Comparison of ENCODE assay signal across 15 cellular contexts in genomic region chr3:95629802-95630201, GRCh38.
DNase-seq lines count a peak whose midpoint lies in the region; ATAC-seq and TF ChIP-seq lines count a peak whose summit lies in the region.
"Had no signal": no experiment of that assay in that cellular context is flagged by ENCODE, and none has a peak within 500 bp of the region (broad histone marks: within the 10 kb centered on the region; RNA-seq: fewer than 3 reads in every experiment).

No MANE protein-coding gene starts in this region.

- H4K20me1 ChIP-seq in GM23338 (replicated peaks; ENCODE audit: insufficient read depth): no peaks in the 10 kb centered on the region
- no peaks in the 10 kb centered on the region for H4K20me1 ChIP-seq in neural progenitor cell (ENCODE audit: low read depth)

- H3K27me3 ChIP-seq in GM23338 (ENCODE audit: insufficient read depth) (no peaks in the 10 kb centered on the region), neural progenitor cell (no peaks in the 10 kb centered on the region)

- DNase-seq in GM23338 (ENCODE audit: low spot score) (peak; percentile 49), WTC11 (ENCODE audit: low spot score) (peak; percentile 11), iPS-NIHi11 (ENCODE audit: low spot score) (peak; percentile 17), neural progenitor cell (ENCODE audit: low spot score) (peak; percentile 50)
- DNase-seq: AML-193; Caco-2; CD4-positive, alpha-beta T cell; HCEC 1CT had no signal

- no peak overlapping the region for H3K9ac ChIP-seq in neural progenitor cell

- H3K4me3 Mint-ChIP-seq in GM23338: no peak overlapping the region
- H3K4me3 Mint-ChIP-seq in WTC11: no peak overlapping the region
- no peak overlapping the region for H3K4me3 Mint-ChIP-seq in neural progenitor cell
- H3K4me3 Mint-ChIP-seq: CD4-positive, alpha-beta T cell had no signal

- H3K9me3 Mint-ChIP-seq in GM23338: no peaks in the 10 kb centered on the region
- H3K9me3 Mint-ChIP-seq in WTC11: no peaks in the 10 kb centered on the region
- no peaks in the 10 kb centered on the region for H3K9me3 Mint-ChIP-seq in neural progenitor cell

- POLR2A ChIA-PET in WTC11 (lab: Charles Lee): no interaction called here

- H3K36me3 Mint-ChIP-seq in GM23338 (ENCODE audit: low read depth) (no peaks in the 10 kb centered on the region), WTC11 (no peaks in the 10 kb centered on the region), neural progenitor cell (no peaks in the 10 kb centered on the region)

- ATAC-seq in GM23338: peak; percentile 95
- ATAC-seq in WTC11: peak; percentile 91
- no peak for ATAC-seq in HG03469 (IDR thresholded peaks at IDR 0.05; ENCODE audit: unreplicated experiment)
- ATAC-seq in SK-N-SH treated with all-trans-retinoic acid at 6 μM for 48 hours: no peak
- no peak for ATAC-seq in GM21381 (IDR thresholded peaks at IDR 0.05; ENCODE audit: unreplicated experiment)
- ATAC-seq: A549 had no signal

- H3K4me1 ChIP-seq in GM23338 (ENCODE audit: insufficient read depth) (no peaks in the 10 kb centered on the region), neural progenitor cell (peaks cover 24% of the 10 kb centered on the region)
- H3K4me1 ChIP-seq: A549, Caco-2 had no signal

- no peaks in the 10 kb centered on the region for H3K79me2 ChIP-seq in GM23338 (replicated peaks; ENCODE audit: insufficient read depth)
- H3K79me2 ChIP-seq in neural progenitor cell (ENCODE audit: low read depth): no peaks in the 10 kb centered on the region

- peak overlapping the region; percentile 41; the same call in 1 of the 2 replicates for H3K27ac Mint-ChIP-seq in GM23338
- H3K27ac Mint-ChIP-seq in WTC11: no peak overlapping the region
- H3K27ac Mint-ChIP-seq in neural progenitor cell: no peak overlapping the region
- H3K27ac Mint-ChIP-seq: CD4-positive, alpha-beta T cell had no signal

- no peaks in the 10 kb centered on the region for H3K9me3 ChIP-seq in neural progenitor cell (ENCODE audit: low read depth)
- H3K9me3 ChIP-seq: A549, Caco-2 had no signal

- H3K36me3 ChIP-seq in GM23338 (ENCODE audit: insufficient read depth) (no peaks in the 10 kb centered on the region), neural progenitor cell (no peaks in the 10 kb centered on the region)

- H3K27ac ChIP-seq in GM23338 (ENCODE audit: low read depth): no peak overlapping the region
- H3K27ac ChIP-seq in neural progenitor cell: no peak overlapping the region
- H3K27ac ChIP-seq: 22Rv1, A549, C4-2B, HL-60 had no signal

- H3K4me3 ChIP-seq in GM23338 (no peak overlapping the region), neural progenitor cell (no peak overlapping the region)
- H3K4me3 ChIP-seq: A549 had no signal

- TF ChIP-seq CTCF in GM23338 (conservative IDR thresholded peaks at IDR 0.05; ENCODE audit: low read depth in 2 of 2) (no peak), WTC11 (IDR thresholded peaks at IDR 0.05) (no peak), neural progenitor cell (IDR thresholded peaks at IDR 0.05) (no peak)

- H3F3A ChIP-seq in GM23338 (replicated peaks; ENCODE audit: low read depth) (no peaks in the 10 kb centered on the region), neural progenitor cell (ENCODE audit: low read depth) (no peaks in the 10 kb centered on the region)

- H3K4me1 Mint-ChIP-seq in GM23338: peaks cover 24% of the 10 kb centered on the region; the same call in 2 of the 3 replicates
- H3K4me1 Mint-ChIP-seq in WTC11: peaks cover 39% of the 10 kb centered on the region
- peaks cover 4% of the 10 kb centered on the region for H3K4me1 Mint-ChIP-seq in neural progenitor cell

- CTCF ChIA-PET in WTC11 (lab: Charles Lee): no interaction called here

- no peaks in the 10 kb centered on the region for H3K9me2 ChIP-seq in GM23338 (ENCODE audit: insufficient read depth)

- no peak overlapping the region for H3K4me2 ChIP-seq in GM23338
- H3K4me2 ChIP-seq in neural progenitor cell: peak overlapping the region; percentile 2
- H3K4me2 ChIP-seq: A549 had no signal

- no peak overlapping the region for H2AFZ ChIP-seq in GM23338
- no peak overlapping the region for H2AFZ ChIP-seq in neural progenitor cell (replicated peaks)

- H3K27me3 Mint-ChIP-seq in GM23338 (ENCODE audit: insufficient read depth, low read depth, poor library complexity) (no peaks in the 10 kb centered on the region), WTC11 (ENCODE audit: low read depth) (no peaks in the 10 kb centered on the region), neural progenitor cell (ENCODE audit: insufficient read depth, low read depth) (no peaks in the 10 kb centered on the region)
- H3K27me3 Mint-ChIP-seq: CD4-positive, alpha-beta T cell had no signal

TF ChIP-seq in GM23338, 12 proteins besides CTCF, POLR2A, EP300 and RAD21 (continues in another document):
- TF ChIP-seq NANOG (IDR thresholded peaks at IDR 0.05; ENCODE audit: borderline replicate concordance): no peak

TF ChIP-seq in WTC11, 78 proteins besides CTCF, POLR2A, EP300 and RAD21 (continues in another document):
- TF ChIP-seq, protein P1, sequence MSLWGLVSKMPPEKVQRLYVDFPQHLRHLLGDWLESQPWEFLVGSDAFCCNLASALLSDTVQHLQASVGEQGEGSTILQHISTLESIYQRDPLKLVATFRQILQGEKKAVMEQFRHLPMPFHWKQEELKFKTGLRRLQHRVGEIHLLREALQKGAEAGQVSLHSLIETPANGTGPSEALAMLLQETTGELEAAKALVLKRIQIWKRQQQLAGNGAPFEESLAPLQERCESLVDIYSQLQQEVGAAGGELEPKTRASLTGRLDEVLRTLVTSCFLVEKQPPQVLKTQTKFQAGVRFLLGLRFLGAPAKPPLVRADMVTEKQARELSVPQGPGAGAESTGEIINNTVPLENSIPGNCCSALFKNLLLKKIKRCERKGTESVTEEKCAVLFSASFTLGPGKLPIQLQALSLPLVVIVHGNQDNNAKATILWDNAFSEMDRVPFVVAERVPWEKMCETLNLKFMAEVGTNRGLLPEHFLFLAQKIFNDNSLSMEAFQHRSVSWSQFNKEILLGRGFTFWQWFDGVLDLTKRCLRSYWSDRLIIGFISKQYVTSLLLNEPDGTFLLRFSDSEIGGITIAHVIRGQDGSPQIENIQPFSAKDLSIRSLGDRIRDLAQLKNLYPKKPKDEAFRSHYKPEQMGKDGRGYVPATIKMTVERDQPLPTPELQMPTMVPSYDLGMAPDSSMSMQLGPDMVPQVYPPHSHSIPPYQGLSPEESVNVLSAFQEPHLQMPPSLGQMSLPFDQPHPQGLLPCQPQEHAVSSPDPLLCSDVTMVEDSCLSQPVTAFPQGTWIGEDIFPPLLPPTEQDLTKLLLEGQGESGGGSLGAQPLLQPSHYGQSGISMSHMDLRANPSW (CRISPR knock-in tag; conservative IDR thresholded peaks at IDR 0.05; ENCODE audit: low read depth): no peak
- TF ChIP-seq ETV6 (CRISPR knock-in tag; IDR thresholded peaks at IDR 0.05) (no peak), NFATC4 (CRISPR knock-in tag; IDR thresholded peaks at IDR 0.05) (no peak), ZBTB21 (CRISPR knock-in tag; IDR thresholded peaks at IDR 0.05; ENCODE audit: borderline replicate concordance) (no peak)
- TF ChIP-seq, protein P2, sequence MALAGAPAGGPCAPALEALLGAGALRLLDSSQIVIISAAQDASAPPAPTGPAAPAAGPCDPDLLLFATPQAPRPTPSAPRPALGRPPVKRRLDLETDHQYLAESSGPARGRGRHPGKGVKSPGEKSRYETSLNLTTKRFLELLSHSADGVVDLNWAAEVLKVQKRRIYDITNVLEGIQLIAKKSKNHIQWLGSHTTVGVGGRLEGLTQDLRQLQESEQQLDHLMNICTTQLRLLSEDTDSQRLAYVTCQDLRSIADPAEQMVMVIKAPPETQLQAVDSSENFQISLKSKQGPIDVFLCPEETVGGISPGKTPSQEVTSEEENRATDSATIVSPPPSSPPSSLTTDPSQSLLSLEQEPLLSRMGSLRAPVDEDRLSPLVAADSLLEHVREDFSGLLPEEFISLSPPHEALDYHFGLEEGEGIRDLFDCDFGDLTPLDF (CRISPR knock-in tag; IDR thresholded peaks at IDR 0.05): no peak

TF ChIP-seq in SK-N-SH treated with all-trans-retinoic acid at 6 μM for 48 hours, 23 proteins besides CTCF, POLR2A, EP300 and RAD21:
- TF ChIP-seq ESRRG (CRISPR knock-in tag; IDR thresholded peaks at IDR 0.05) (no peak), ARNTL (CRISPR knock-in tag; IDR thresholded peaks at IDR 0.05; ENCODE audit: borderline replicate concordance, low read depth) (no peak), ZNF70 (CRISPR knock-in tag; IDR thresholded peaks at IDR 0.05) (no peak), OSR1 (CRISPR knock-in tag; IDR thresholded peaks at IDR 0.05) (no peak), ZFP30 (CRISPR knock-in tag; IDR thresholded peaks at IDR 0.05) (no peak), GLIS3 (CRISPR knock-in tag; IDR thresholded peaks at IDR 0.05) (no peak), ISL1 (CRISPR knock-in tag; IDR thresholded peaks at IDR 0.05) (no peak), CSRNP3 (CRISPR knock-in tag; IDR thresholded peaks at IDR 0.05) (no peak), ZNF8 (CRISPR knock-in tag; IDR thresholded peaks at IDR 0.05) (no peak), SNAI2 (CRISPR knock-in tag; IDR thresholded peaks at IDR 0.05) (no peak), PPARA (CRISPR knock-in tag; IDR thresholded peaks at IDR 0.05; ENCODE audit: borderline replicate concordance) (no peak), RARB (CRISPR knock-in tag; IDR thresholded peaks at IDR 0.05) (no peak), TOX (CRISPR knock-in tag; IDR thresholded peaks at IDR 0.05; ENCODE audit: borderline replicate concordance) (no peak)

Comparison
In these comparisons a context has a peak if more than half of its experiments do, and no peak if none do; other contexts are left out.
1. ATAC-seq: peak in GM23338 (single experiment) and WTC11 (single experiment); none in HG03469 (single experiment), SK-N-SH treated with all-trans-retinoic acid at 6 μM for 48 hours (single experiment) and GM21381 (single experiment).
2. Peak in every context shown above with its lines, with median percentiles within 50 percentile points of each other: DNase-seq.